ENCODE assay signal across 9 cellular contexts in genomic region chr1:15412843-15413242, GRCh38. TPM values are rescaled to one million over a fixed set of nuclear protein-coding genes. Genes with fewer than 3 reads are reported as not detected.
DNase-seq lines count a peak whose midpoint lies in the region; ATAC-seq and TF ChIP-seq lines count a peak whose summit lies in the region.
"Had no signal": no experiment of that assay in that cellular context is flagged by ENCODE, and none has a peak within 500 bp of the region (broad histone marks: within the 10 kb centered on the region; RNA-seq: fewer than 3 reads in every experiment).

No MANE protein-coding gene starts in this region.

- no peak for DNase-seq in CD4-positive, alpha-beta T cell
- DNase-seq in PC-3, result no peak
- DNase-seq in esophagus squamous epithelium (lab: John Stamatoyannopoulos, UW), result no peak
- DNase-seq in posterior cingulate gyrus, result peak in 6 of 10 donors; percentile 45 to 93 (median 73)
- DNase-seq in stimulated activated CD4-positive, alpha-beta T cell treated with anti-CD3 and anti-CD28 coated beads, Interleukin-4, amount 100 ng/mL, for 24 hours, result no peak
- DNase-seq in GM13976 (ENCODE audit: low spot score), result no peak
- no peak for DNase-seq in kidney glomerular epithelial cell (lab: John Stamatoyannopoulos, UW)
- no peak for DNase-seq in HT-29 (ENCODE audit: low spot score)

- TF ChIP-seq CTCF in CD4-positive, alpha-beta T cell (IDR thresholded peaks at IDR 0.05), result no peak
- no peak for TF ChIP-seq CTCF in PC-3 (conservative IDR thresholded peaks at IDR 0.05; ENCODE audit: low read depth, low read length)
- TF ChIP-seq CTCF in esophagus squamous epithelium (IDR thresholded peaks at IDR 0.05), result no peak
- TF ChIP-seq CTCF in GM13976 (IDR thresholded peaks at IDR 0.05; ENCODE audit: borderline replicate concordance, control extremely low read depth, extremely low read depth, insufficient read depth, missing control alignments), result no peak

- peak overlapping the region; percentile 100 for H3K4me3 ChIP-seq in PC-3 (ENCODE audit: low read length)
- H3K4me3 ChIP-seq in esophagus squamous epithelium, result peak overlapping the region in 1 of 4 donors; percentile 91
- H3K4me3 ChIP-seq: right atrium auricular region had no signal

- H3K4me2 ChIP-seq in PC-3 (ENCODE audit: low read length), result peak overlapping the region; percentile 99

- peaks cover 8% of the 10 kb centered on the region for H3K36me3 Mint-ChIP-seq in CD4-positive, alpha-beta T cell (ENCODE audit: low read depth)

- intact Hi-C loops in CD4-positive, alpha-beta T cell (cut with DNase I, micrococcal nuclease), result loop anchor here in 1 of 2 experiments (10.0 kb wide), 1 partner anchor 1642 kb away; the partner anchor contains the start of gene SDHB
- intact Hi-C loops in PC-3 (cut with micrococcal nuclease), result no loop called here
- intact Hi-C loops in esophagus squamous epithelium (cut with DNase I), result no loop called here
- intact Hi-C loops in posterior cingulate gyrus (cut with DNase I), result no loop called here

- H3K4me1 ChIP-seq in PC-3 (ENCODE audit: insufficient read depth, low read length) (peaks cover 60% of the 10 kb centered on the region), esophagus squamous epithelium (peaks cover 34 to 85% (median 70%) of the 10 kb centered on the region in 3 donors)

- no peak for ATAC-seq in CD4-positive, alpha-beta T cell (ENCODE audit: poor library complexity)
- no peak for ATAC-seq in PC-3

- in situ Hi-C loops in GM13976 (cut with MboI; ENCODE audit: low sequenced_read_pairs, unreplicated experiment), result no loop called here

- peaks cover 8% of the 10 kb centered on the region for H3F3A ChIP-seq in PC-3 (ENCODE audit: low read length, unreplicated experiment)

- H3K36me3 ChIP-seq in PC-3 (ENCODE audit: low read depth, low read length) (peaks cover 19% of the 10 kb centered on the region), esophagus squamous epithelium (peaks cover 0 to 13% (median 0%) of the 10 kb centered on the region in 3 donors)
- H3K36me3 ChIP-seq: right atrium auricular region had no signal

- H3K9me2 ChIP-seq in PC-3 (replicated peaks; ENCODE audit: low read length), result no peaks in the 10 kb centered on the region

- 0 out of 2 replicates have a peak overlapping the region, but pooled peaks have one; percentile 15 for H3K9ac ChIP-seq in PC-3 (ENCODE audit: low read length)

- TF ChIP-seq POLR2A in esophagus squamous epithelium (IDR thresholded peaks at IDR 0.05), result no peak

- H4K20me1 ChIP-seq in PC-3 (ENCODE audit: low read length), result peaks cover 27% of the 10 kb centered on the region

- peak overlapping the region; percentile 97 for H3K4me3 Mint-ChIP-seq in CD4-positive, alpha-beta T cell

- no TSS peak for BruUV-seq in PC-3 (replicated peaks; lab: Mats Ljungman, UMichigan)

- CTCF ChIA-PET in CD4-positive, alpha-beta T cell (lab: Charles Lee), result interaction anchor here (1.5 kb wide), 1 partner anchor 18 kb away, joined by 5 read pairs; no protein-coding TSS in a partner anchor
- CTCF ChIA-PET in PC-3 (lab: Charles Lee), result interaction anchor here (0.6 to 1.2 kb wide), 2 partner anchors 75 to 89 kb away, joined by 3 to 5 read pairs; no protein-coding TSS in a partner anchor

- no peaks in the 10 kb centered on the region for H3K27me3 Mint-ChIP-seq in CD4-positive, alpha-beta T cell

- no peaks in the 10 kb centered on the region for H3K9me3 Mint-ChIP-seq in CD4-positive, alpha-beta T cell

- WGBS in esophagus squamous epithelium, 2 donors, result 88 to 100% methylated on average over 1 to 3 of the region's 11 CpGs

- POLR2A ChIA-PET in CD4-positive, alpha-beta T cell (lab: Charles Lee), result interaction anchor here (1.2 kb wide), 1 partner anchor 82 kb away, joined by 3 read pairs; no protein-coding TSS in a partner anchor
- POLR2A ChIA-PET in PC-3 (lab: Charles Lee; ENCODE audit: unreplicated experiment), result interaction anchor here (0.7 kb wide), 1 partner anchor 76 kb away, joined by 10 read pairs; no protein-coding TSS in a partner anchor

- no peak overlapping the region for H3K27ac ChIP-seq in CD4-positive, alpha-beta T cell (ENCODE audit: low read depth, low read length)
- no peak overlapping the region for H3K27ac ChIP-seq in PC-3 (ENCODE audit: low read length)
- peak overlapping the region in 3 of 4 donors; percentile 21 to 90 (median 87) for H3K27ac ChIP-seq in esophagus squamous epithelium

- H2AFZ ChIP-seq in PC-3 (ENCODE audit: low read length), result no peak overlapping the region

- peaks cover 66% of the 10 kb centered on the region for H3K4me1 Mint-ChIP-seq in CD4-positive, alpha-beta T cell (ENCODE audit: low read depth)

- H3K27me3 ChIP-seq in CD4-positive, alpha-beta T cell (ENCODE audit: control insufficient read depth, insufficient read depth, low read length), result no peaks in the 10 kb centered on the region
- H3K27me3 ChIP-seq in PC-3 (ENCODE audit: low read length), result no peaks in the 10 kb centered on the region
- H3K27me3 ChIP-seq in esophagus squamous epithelium, result no peaks in the 10 kb centered on the region
- H3K27me3 ChIP-seq: right atrium auricular region had no signal

- H3K9me3 ChIP-seq in CD4-positive, alpha-beta T cell (ENCODE audit: control insufficient read depth, low read length), result no peaks in the 10 kb centered on the region
- H3K9me3 ChIP-seq in PC-3 (ENCODE audit: low read length) (no peaks in the 10 kb centered on the region), esophagus squamous epithelium (no peaks in the 10 kb centered on the region)
- H3K9me3 ChIP-seq: right atrium auricular region had no signal

- peak overlapping the region; percentile 85 for H3K27ac Mint-ChIP-seq in CD4-positive, alpha-beta T cell

- peaks cover 70% of the 10 kb centered on the region for H3K79me2 ChIP-seq in PC-3 (ENCODE audit: low read length)

RNA-seq across cellular contexts. Expression of gene EFHD2, which starts 3.2 kb away (rescaled TPM):
- 10 to 100 TPM; 79.1 to 80.9 TPM for total RNA-seq in CD4-positive, alpha-beta T cell
- total RNA-seq in PC-3 (2014; rRNA removed), result 192 and 271 TPM in 2 replicates
- total RNA-seq in esophagus squamous epithelium, result 10 to 100 TPM; 47.5 to 79.5 (median 61.0) TPM
- total RNA-seq in HT-29 (2014; rRNA removed; shearing (Covaris generic)), result 193 and 199 TPM in 2 replicates

RNA-seq across cellular contexts. Expression of gene CTRC, which starts 25.4 kb away (rescaled TPM):
- 1 to 10 TPM in 1 of 2 experiments, under 1 TPM in 1; 0.41 to 1.2 TPM for total RNA-seq in CD4-positive, alpha-beta T cell
- total RNA-seq in PC-3 (2014; rRNA removed) (0.18 TPM in 1 of 2 replicates, not detected in the other), esophagus squamous epithelium (not detected)
- not detected in 2 replicates for total RNA-seq in HT-29 (2014; rRNA removed; shearing (Covaris generic))
- total RNA-seq: right atrium auricular region had no signal

RNA-seq across cellular contexts. Expression of gene CELA2A, which starts 43.7 kb away (rescaled TPM):
- not detected for total RNA-seq in CD4-positive, alpha-beta T cell
- total RNA-seq in PC-3 (2014; rRNA removed), result not detected in 2 replicates
- total RNA-seq in esophagus squamous epithelium, result not detected
- not detected in 2 replicates for total RNA-seq in HT-29 (2014; rRNA removed; shearing (Covaris generic))
- total RNA-seq: right atrium auricular region had no signal

Comparison
In these comparisons a context has a peak if more than half of its experiments do, and no peak if none do; other contexts are left out.
1. DNase-seq: peak in posterior cingulate gyrus (6 of 10); none in CD4-positive, alpha-beta T cell (0 of 10), PC-3 (single experiment), esophagus squamous epithelium (single experiment), stimulated activated CD4-positive, alpha-beta T cell treated with anti-CD3 and anti-CD28 coated beads, Interleukin-4, amount 100 ng/mL, for 24 hours (single experiment), GM13976 (single experiment), kidney glomerular epithelial cell (single experiment) and HT-29 (single experiment).
2. H3K27ac ChIP-seq: peak in esophagus squamous epithelium (3 of 4); none in CD4-positive, alpha-beta T cell (single experiment) and PC-3 (single experiment).